1 cellular context compared by ENCODE assay signal in the genomic region with DNA sequence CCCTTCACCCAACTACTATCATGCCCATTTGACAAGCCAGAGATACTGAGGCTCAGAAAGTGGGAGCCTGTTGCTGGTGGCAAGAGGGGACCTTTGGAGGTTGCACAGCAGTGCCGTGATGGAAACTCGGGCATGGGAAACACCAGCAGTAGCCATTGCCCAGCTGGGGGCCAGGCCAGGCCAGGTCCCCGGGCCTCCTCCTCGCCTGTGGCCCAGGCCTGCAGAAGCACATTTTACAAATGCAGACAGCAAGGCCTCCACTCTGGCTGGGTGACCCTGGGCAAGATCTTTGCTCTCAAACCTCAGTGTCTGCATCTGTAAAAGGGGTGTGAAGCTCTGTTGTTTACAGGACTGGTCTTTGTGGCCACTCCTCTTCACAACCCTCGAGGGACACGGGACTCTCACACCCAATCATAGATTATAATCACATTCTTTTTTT.
TF ChIP-seq lines count a peak whose summit lies in the region.

No MANE protein-coding gene starts in this region.

TF ChIP-seq in H1, 55 proteins besides CTCF, POLR2A, EP300 and RAD21:
- TF ChIP-seq RBBP5 (IDR thresholded peaks at IDR 0.05; ENCODE audit: borderline replicate concordance, low read depth, low read length), result no peak
- TF ChIP-seq BACH1 (IDR thresholded peaks at IDR 0.05; ENCODE audit: low read length), result no peak
